Comparison of ENCODE assay signal across 9 cellular contexts in genomic region chr7:13920053-13920697, GRCh38.
A peak's percentile ranks its signal among the peaks of the same experiment; 100 is the strongest.
DNase-seq lines count a peak whose midpoint lies in the region; ATAC-seq and TF ChIP-seq lines count a peak whose summit lies in the region.
"Had no signal": no experiment of that assay in that cellular context is flagged by ENCODE, and none has a peak within 500 bp of the region (broad histone marks: within the 10 kb centered on the region; RNA-seq: fewer than 3 reads in every experiment).

No MANE protein-coding gene starts in this region.

- TF ChIP-seq CTCF in fibroblast of lung (conservative IDR thresholded peaks at IDR 0.05 in 1 of 2, IDR thresholded peaks at IDR 0.05 in 1 of 2; ENCODE audit: low read depth in 1 of 2, low read length in 2 of 2) (no peak), retinal pigment epithelial cell (conservative IDR thresholded peaks at IDR 0.05; ENCODE audit: low read depth, low read length) (no peak)

- no peaks in the 10 kb centered on the region for H3K9me3 ChIP-seq in fibroblast of lung (ENCODE audit: control insufficient read depth, insufficient read depth, low read depth, low read length)
- H3K9me3 ChIP-seq: BLaER1 treated with 17β-estradiol and CSF1 and Interleukin-3, amounts not matched to agents 10 nM and 100 nM had no signal

- DNase-seq in Right ventricle myocardium superior (no peak), cardiac septum (ENCODE audit: low spot score) (no peak), fibroblast of lung (ENCODE audit: low read depth in 2 of 2) (peak; percentile 100), retinal pigment epithelial cell (ENCODE audit: low read depth) (peak; percentile 100)
- DNase-seq in central memory CD4-positive, alpha-beta T cell, result no peak

- no peaks in the 10 kb centered on the region for H3K79me2 ChIP-seq in fibroblast of lung (ENCODE audit: control insufficient read depth, insufficient read depth, low read length)

- peak overlapping the region; percentile 78 for H3K27ac ChIP-seq in fibroblast of lung (ENCODE audit: insufficient read depth, low read length)
- H3K27ac ChIP-seq: BLaER1 treated with 17β-estradiol and CSF1 and Interleukin-3, amounts not matched to agents 10 nM and 100 nM had no signal

- peak; percentile 66 for ATAC-seq in Right ventricle myocardium superior (ENCODE audit: poor library complexity)
- ATAC-seq in HG03565 (IDR thresholded peaks at IDR 0.05; ENCODE audit: unreplicated experiment), result no peak
- ATAC-seq in HG03139 (IDR thresholded peaks at IDR 0.05; ENCODE audit: unreplicated experiment), result no peak

- H4K20me1 ChIP-seq in fibroblast of lung (ENCODE audit: control insufficient read depth, extremely low read depth, insufficient read depth, low read length), result no peaks in the 10 kb centered on the region
- H4K20me1 ChIP-seq: BLaER1 treated with 17β-estradiol and CSF1 and Interleukin-3, amounts not matched to agents 10 nM and 100 nM had no signal

- peak overlapping the region; percentile 63 for H3K4me2 ChIP-seq in fibroblast of lung (ENCODE audit: extremely low read depth, insufficient read depth, low read length)
- H3K4me2 ChIP-seq: BLaER1 treated with 17β-estradiol and CSF1 and Interleukin-3, amounts not matched to agents 10 nM and 100 nM had no signal

- H2AFZ ChIP-seq in fibroblast of lung (ENCODE audit: low read length), result no peak overlapping the region

- H3K4me1 ChIP-seq in fibroblast of lung (ENCODE audit: control insufficient read depth, extremely low read depth, insufficient read depth, low read length), result peaks cover 2% of the 10 kb centered on the region
- H3K4me1 ChIP-seq: BLaER1 treated with 17β-estradiol and CSF1 and Interleukin-3, amounts not matched to agents 10 nM and 100 nM had no signal

- no peaks in the 10 kb centered on the region for H3K36me3 ChIP-seq in fibroblast of lung (ENCODE audit: control insufficient read depth, insufficient read depth, low read length)
- H3K36me3 ChIP-seq: BLaER1 treated with 17β-estradiol and CSF1 and Interleukin-3, amounts not matched to agents 10 nM and 100 nM had no signal

- no peaks in the 10 kb centered on the region for H3K27me3 ChIP-seq in fibroblast of lung (ENCODE audit: control insufficient read depth, insufficient read depth, low read length)
- H3K27me3 ChIP-seq: BLaER1 treated with 17β-estradiol and CSF1 and Interleukin-3, amounts not matched to agents 10 nM and 100 nM had no signal

- H3K9ac ChIP-seq in fibroblast of lung (ENCODE audit: insufficient read depth, low read length), result no peak overlapping the region
- H3K9ac ChIP-seq: BLaER1 treated with 17β-estradiol and CSF1 and Interleukin-3, amounts not matched to agents 10 nM and 100 nM had no signal

- intact Hi-C loops in Right ventricle myocardium superior (cut with DNase I) (no loop called here), cardiac septum (cut with DNase I) (no loop called here)

- peak overlapping the region in 2 of 4 experiments; percentile 2 to 23 for H3K4me3 ChIP-seq in fibroblast of lung (replicated peaks in 1 of 4; ENCODE audit: control extremely low read depth in 1 of 4, insufficient read depth in 1 of 4, low read depth in 3 of 4, low read length in 4 of 4)
- no peak overlapping the region for H3K4me3 ChIP-seq in retinal pigment epithelial cell (ENCODE audit: low read length)
- H3K4me3 ChIP-seq: BLaER1 treated with 17β-estradiol and CSF1 and Interleukin-3, amounts not matched to agents 10 nM and 100 nM had no signal

TF ChIP-seq in PFSK-1, 5 proteins besides CTCF, POLR2A, EP300 and RAD21:
- TF ChIP-seq POLR2AphosphoS5 (IDR thresholded peaks at IDR 0.05; ENCODE audit: low read depth, low read length) (peak; percentile 78; the same call in 1 of the 2 replicates), SIN3A (IDR thresholded peaks at IDR 0.05; ENCODE audit: borderline replicate concordance, insufficient read depth, low read length) (peak; percentile 95), FOXP2 (optimal IDR thresholded peaks at IDR 0.05; ENCODE audit: borderline replicate concordance, extremely low read depth, extremely low read length, insufficient read depth) (peak; percentile 82), TAF1 (IDR thresholded peaks at IDR 0.05; ENCODE audit: borderline replicate concordance, insufficient read depth, low read length) (peak; percentile 79; the same call in 1 of the 2 replicates), REST (IDR thresholded peaks at IDR 0.05; ENCODE audit: insufficient read depth in 1 of 2, low read depth in 2 of 2, low read length in 2 of 2) (peak in 1 of 2 experiments; percentile 52; a peak in 1 of 4 replicates)

Comparison
In these comparisons a context has a peak if more than half of its experiments do, and no peak if none do; other contexts are left out.
1. DNase-seq: peak in fibroblast of lung (2 of 2) and retinal pigment epithelial cell (single experiment); none in Right ventricle myocardium superior (single experiment), cardiac septum (single experiment) and central memory CD4-positive, alpha-beta T cell (single experiment).